In the genomic region with DNA sequence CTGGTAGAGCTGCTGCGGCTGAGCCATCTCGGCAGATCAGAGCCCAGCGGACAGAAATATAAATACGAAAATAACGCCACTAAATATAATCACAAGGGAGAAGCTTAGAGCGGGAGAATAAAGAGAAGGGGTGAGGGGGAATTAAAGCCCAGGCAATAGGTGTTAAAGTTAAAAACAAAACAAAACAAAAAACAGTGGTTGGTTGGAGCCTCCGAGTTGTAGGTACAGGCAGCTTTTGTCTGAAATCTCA, we compare ENCODE assay signal across 9 cellular contexts. TPM values are rescaled to one million over a fixed set of nuclear protein-coding genes. Genes with fewer than 3 reads are reported as not detected.
A peak's percentile ranks its signal among the peaks of the same experiment; 100 is the strongest.
DNase-seq lines count a peak whose midpoint lies in the region; ATAC-seq, FAIRE-seq and TF ChIP-seq lines count a peak whose summit lies in the region.
"Had no signal": no experiment of that assay in that cellular context is flagged by ENCODE, and none has a peak within 500 bp of the region (broad histone marks: within the 10 kb centered on the region; RNA-seq: fewer than 3 reads in every experiment).

No MANE protein-coding gene starts in this region.

- no peaks in the 10 kb centered on the region for H3K9me3 Mint-ChIP-seq in nephron progenitor cell

- peak overlapping the region; percentile 76; the same call in 1 of the 2 replicates for H2AFZ ChIP-seq in H1 (ENCODE audit: low read length)

- TF ChIP-seq POLR2A in NB4 (IDR thresholded peaks at IDR 0.05; ENCODE audit: extremely low read depth, insufficient read length) (no peak), H1 (IDR thresholded peaks at IDR 0.05; ENCODE audit: control extremely low read depth in 1 of 2, low read depth in 2 of 2, low read length in 2 of 2) (no peak)

- H4K5ac ChIP-seq in H1 (ENCODE audit: insufficient read length, low read depth, low read length) = no peak overlapping the region

- H3K14ac ChIP-seq in H1 (ENCODE audit: insufficient read length) = no peak overlapping the region

- TF ChIP-seq RAD21 in H1 (IDR thresholded peaks at IDR 0.05 in 1 of 2, conservative IDR thresholded peaks at IDR 0.05 in 1 of 2; ENCODE audit: low read depth in 2 of 2, low read length in 2 of 2) = no peak

- peak overlapping the region; percentile 75 to 94 for H3K4me2 ChIP-seq in H1 (ENCODE audit: insufficient read depth in 1 of 2, low read depth in 2 of 2, low read length in 2 of 2)

- H3K4me3 Mint-ChIP-seq in nephron progenitor cell = peak overlapping the region; percentile 93

- no peak overlapping the region for H2BK5ac ChIP-seq in H1 (ENCODE audit: low read depth, low read length)

- no peak overlapping the region for H2BK15ac ChIP-seq in H1 (ENCODE audit: low read length)

- TF ChIP-seq EP300 in H1 (IDR thresholded peaks at IDR 0.05; ENCODE audit: borderline replicate concordance in 1 of 2, low read depth in 2 of 2, low read length in 2 of 2) = no peak

- H3K4me1 Mint-ChIP-seq in nephron progenitor cell = peaks cover 41% of the 10 kb centered on the region

- H3K27me3 Mint-ChIP-seq in nephron progenitor cell (ENCODE audit: low read depth, poor library complexity) = no peaks in the 10 kb centered on the region

- DNase-seq in AG10803 (ENCODE audit: low read depth) (no peak), NB4 (ENCODE audit: low read depth) (no peak), H1 (ENCODE audit: low read depth in 1 of 2, low spot score in 2 of 2) (no peak), nephron progenitor cell (no peak), amniotic stem cell (lab: John Stamatoyannopoulos, UW) (no peak), NCI-H1105 treated with DMSO at 0.1 percent for 48 hours (lab: John Stamatoyannopoulos, UW) (no peak), RCC 7860 (ENCODE audit: low spot score) (no peak)

- H3K9me3 ChIP-seq in H1 (ENCODE audit: insufficient read depth in 2 of 2, low read depth in 1 of 2, low read length in 1 of 2) = no peaks in the 10 kb centered on the region

- H3K27me3 ChIP-seq in H1 (replicated peaks in 1 of 4; ENCODE audit: control insufficient read depth in 3 of 4, extremely low read depth in 1 of 4, insufficient read depth in 3 of 4, low read length in 3 of 4) = peaks cover 53 to 100% (median 87%) of the 10 kb centered on the region in 4 experiments

- no peak overlapping the region for H2AK5ac ChIP-seq in H1 (ENCODE audit: low read depth, low read length)

- H3K79me2 ChIP-seq in H1 (ENCODE audit: control insufficient read depth in 1 of 2, insufficient read depth in 2 of 2, low read length in 2 of 2) = no peaks in the 10 kb centered on the region

- H2BK120ac ChIP-seq in H1 (replicated peaks; ENCODE audit: low read depth, low read length) = peak overlapping the region; percentile 25

- no peak overlapping the region for H4K91ac ChIP-seq in H1 (replicated peaks; ENCODE audit: insufficient read length, low read length)

- no peak for ATAC-seq in GM19023 (IDR thresholded peaks at IDR 0.05; ENCODE audit: unreplicated experiment)

- H3K4ac ChIP-seq in H1 (replicated peaks; ENCODE audit: insufficient read length, low read depth, low read length) = no peak overlapping the region

- H3K23ac ChIP-seq in H1 (ENCODE audit: insufficient read length) = no peak overlapping the region

- WGBS in H1 (ENCODE audit: extremely low coverage in 1 of 2, insufficient coverage in 1 of 2, insufficient read length in 1 of 2, insufficient replicate concordance in 2 of 2, low coverage in 1 of 2, low lambda C conversion rate in 2 of 2, missing lambda C conversion rate in 1 of 2), 2 experiments = 0% methylated on average over 7 of the region's 7 CpGs; no CpG with 5 or more reads in 1 of the 2 experiments

- CTCF ChIA-PET in H1 (lab: Charles Lee; ENCODE audit: partially characterized antibody) = interaction anchor here (0.6 to 10.4 kb wide), 8 partner anchors 11 to 711 kb away, joined by 3 to 161 read pairs (median 5); no protein-coding TSS in a partner anchor

- H3K4me1 ChIP-seq in H1 (replicated peaks in 1 of 4; ENCODE audit: control insufficient read depth in 3 of 4, insufficient read depth in 4 of 4, low read length in 3 of 4) = peaks cover 2 to 21% (median 7%) of the 10 kb centered on the region in 4 experiments

- H3K18ac ChIP-seq in H1 (ENCODE audit: extremely low read depth, low read length) = peak overlapping the region; percentile 38; the same call in 1 of the 2 replicates

- POLR2A ChIA-PET in H1 (lab: Charles Lee; ENCODE audit: partially characterized antibody) = interaction anchor here (0.8 to 2.3 kb wide), 5 partner anchors 11 to 144 kb away, joined by 3 to 10 read pairs (median 5); no protein-coding TSS in a partner anchor

- H3K9ac ChIP-seq in H1 (replicated peaks in 1 of 4; ENCODE audit: extremely low read depth in 1 of 4, low read depth in 3 of 4, low read length in 3 of 4) = peak overlapping the region in 2 of 4 experiments; percentile 1 to 8; a peak in 1 of 7 replicates

- no peak overlapping the region for H3K27ac ChIP-seq in H1 (ENCODE audit: low read depth, low read length)

- no peak overlapping the region for H2BK20ac ChIP-seq in H1 (ENCODE audit: low read length)

- no peak overlapping the region for H3K56ac ChIP-seq in H1 (replicated peaks; ENCODE audit: insufficient read length, low read depth, low read length)

- peaks cover 12% of the 10 kb centered on the region for H3K36me3 Mint-ChIP-seq in nephron progenitor cell (ENCODE audit: low read depth)

- H2BK12ac ChIP-seq in H1 (ENCODE audit: low read depth, low read length) = no peak overlapping the region

- no peak for TF ChIP-seq CTCF in AG10803 (conservative IDR thresholded peaks at IDR 0.05; ENCODE audit: low read length)
- TF ChIP-seq CTCF in NB4 (IDR thresholded peaks at IDR 0.05; ENCODE audit: low read depth, low read length) = no peak
- TF ChIP-seq CTCF in H1 (IDR thresholded peaks at IDR 0.05; ENCODE audit: control extremely low read depth in 1 of 3, insufficient read depth in 1 of 3, low read depth in 1 of 3, low read length in 3 of 3) = no peak
- TF ChIP-seq CTCF in nephron progenitor cell (IDR thresholded peaks at IDR 0.05) = no peak

- peaks cover 16% of the 10 kb centered on the region for H3K23me2 ChIP-seq in H1 (ENCODE audit: low read depth, low read length)

- H3K79me1 ChIP-seq in H1 (ENCODE audit: low read depth, low read length) = no peaks in the 10 kb centered on the region

- peak overlapping the region; percentile 88 for H3K4me3 ChIP-seq in AG10803 (ENCODE audit: low read length)
- H3K4me3 ChIP-seq in NB4 (ENCODE audit: low read depth, low read length) = peak overlapping the region; percentile 7
- H3K4me3 ChIP-seq in H1 (ENCODE audit: extremely low read depth in 1 of 4, insufficient read depth in 2 of 4, low read depth in 3 of 4, low read length in 4 of 4) = peak overlapping the region; percentile 42 to 67 (median 48)

- FAIRE-seq in H1 (lab: Jason Lieb, UNC) = no peak
- FAIRE-seq in RCC 7860 (lab: Jason Lieb, UNC) = no peak
- FAIRE-seq: GM18507 had no signal

- peak overlapping the region; percentile 99 for H3K27ac Mint-ChIP-seq in nephron progenitor cell

- H4K8ac ChIP-seq in H1 (ENCODE audit: extremely low read depth, insufficient read depth, low read length) = no peak overlapping the region

- no peaks in the 10 kb centered on the region for H3K36me3 ChIP-seq in H1 (ENCODE audit: control insufficient read depth in 2 of 4, insufficient read depth in 4 of 4, low read length in 3 of 4)

- H4K20me1 ChIP-seq in H1 (replicated peaks in 1 of 2; ENCODE audit: control insufficient read depth in 1 of 2, insufficient read depth in 2 of 2, low read length in 2 of 2) = peaks cover 0 to 11% of the 10 kb centered on the region in 2 experiments

TF ChIP-seq in H1, 55 proteins besides CTCF, POLR2A, EP300 and RAD21:
- TF ChIP-seq ASH2L (IDR thresholded peaks at IDR 0.05; ENCODE audit: low read length) (no peak), GTF2F1 (IDR thresholded peaks at IDR 0.05; ENCODE audit: borderline replicate concordance, low read depth, low read length) (no peak), E2F6 (IDR thresholded peaks at IDR 0.05) (no peak), SUZ12 (IDR thresholded peaks at IDR 0.05; ENCODE audit: low read length) (no peak; the same call in 1 of the 2 replicates), YY1 (IDR thresholded peaks at IDR 0.05; ENCODE audit: low read depth, low read length) (no peak), SRF (IDR thresholded peaks at IDR 0.05; ENCODE audit: low read depth, low read length) (no peak), TCF12 (IDR thresholded peaks at IDR 0.05; ENCODE audit: low read depth, low read length) (no peak), BCL11A (IDR thresholded peaks at IDR 0.05; ENCODE audit: low read depth in 2 of 2, low read length in 2 of 2) (no peak), CHD1 (IDR thresholded peaks at IDR 0.05; ENCODE audit: low read depth, low read length) (no peak), KDM5A (IDR thresholded peaks at IDR 0.05; ENCODE audit: low read length) (no peak), SP1 (IDR thresholded peaks at IDR 0.05; ENCODE audit: low read depth, low read length) (no peak), TAF1 (IDR thresholded peaks at IDR 0.05; ENCODE audit: low read depth, low read length) (no peak), EGR1 (IDR thresholded peaks at IDR 0.05; ENCODE audit: borderline replicate concordance, low read depth, low read length) (no peak), KDM1A (IDR thresholded peaks at IDR 0.05; ENCODE audit: borderline replicate concordance, low read length) (no peak), RBBP5 (IDR thresholded peaks at IDR 0.05; ENCODE audit: borderline replicate concordance, low read depth, low read length) (no peak), GABPA (IDR thresholded peaks at IDR 0.05; ENCODE audit: borderline replicate concordance, insufficient read depth, low read length) (no peak), BRCA1 (IDR thresholded peaks at IDR 0.05; ENCODE audit: low read depth, low read length) (no peak)

RNA-seq across cellular contexts. Expression of gene MEIS1, which starts 1.3 kb away (rescaled TPM):
- 0.63 and 1.2 TPM in 2 replicates for total RNA-seq in H1 (2021; fragmentation: NEBNext Ultra II Directional; extraction: Animal tissue kit (Norgen Biotek cat#: 25700))
- 0.17 and 0.30 TPM in 2 replicates for polyA plus RNA-seq in H1 (2011; rRNA removed)
- 0.14 TPM for polyA plus RNA-seq in H1 (2011; cell fraction: cytosol; rRNA removed)
- polyA plus RNA-seq in H1 (2011; cell fraction: nucleus; rRNA removed) = 0.54 TPM
- polyA plus RNA-seq in H1 (2012, experiment 1 of 2) = 0.17 to 0.47 TPM (median 0.33 TPM) in 4 replicates
- polyA plus RNA-seq in H1 (2012, experiment 2 of 2) = not detected
- polyA plus RNA-seq in H1 (2013, experiment 1 of 2) = 0.16 TPM
- polyA plus RNA-seq in H1 (2013, experiment 2 of 2) = 0.09 TPM
- polyA minus RNA-seq in H1 (2011; rRNA and poly(A)+ RNA removed) = 0.24 and 1.2 TPM in 2 replicates
- polyA minus RNA-seq in H1 (2011; cell fraction: cytosol; rRNA and poly(A)+ RNA removed) = not detected
- polyA minus RNA-seq in H1 (2011; cell fraction: nucleus; rRNA and poly(A)+ RNA removed) = 1.5 TPM

Comparison
In these comparisons a context has a peak if more than half of its experiments do, and no peak if none do; other contexts are left out.
1. H3K4me3 ChIP-seq: peak in every context shown above with its lines; median percentile 88 in AG10803; 48 in H1; 7 in NB4.